8 cellular contexts compared by ENCODE assay signal in the genomic region with DNA sequence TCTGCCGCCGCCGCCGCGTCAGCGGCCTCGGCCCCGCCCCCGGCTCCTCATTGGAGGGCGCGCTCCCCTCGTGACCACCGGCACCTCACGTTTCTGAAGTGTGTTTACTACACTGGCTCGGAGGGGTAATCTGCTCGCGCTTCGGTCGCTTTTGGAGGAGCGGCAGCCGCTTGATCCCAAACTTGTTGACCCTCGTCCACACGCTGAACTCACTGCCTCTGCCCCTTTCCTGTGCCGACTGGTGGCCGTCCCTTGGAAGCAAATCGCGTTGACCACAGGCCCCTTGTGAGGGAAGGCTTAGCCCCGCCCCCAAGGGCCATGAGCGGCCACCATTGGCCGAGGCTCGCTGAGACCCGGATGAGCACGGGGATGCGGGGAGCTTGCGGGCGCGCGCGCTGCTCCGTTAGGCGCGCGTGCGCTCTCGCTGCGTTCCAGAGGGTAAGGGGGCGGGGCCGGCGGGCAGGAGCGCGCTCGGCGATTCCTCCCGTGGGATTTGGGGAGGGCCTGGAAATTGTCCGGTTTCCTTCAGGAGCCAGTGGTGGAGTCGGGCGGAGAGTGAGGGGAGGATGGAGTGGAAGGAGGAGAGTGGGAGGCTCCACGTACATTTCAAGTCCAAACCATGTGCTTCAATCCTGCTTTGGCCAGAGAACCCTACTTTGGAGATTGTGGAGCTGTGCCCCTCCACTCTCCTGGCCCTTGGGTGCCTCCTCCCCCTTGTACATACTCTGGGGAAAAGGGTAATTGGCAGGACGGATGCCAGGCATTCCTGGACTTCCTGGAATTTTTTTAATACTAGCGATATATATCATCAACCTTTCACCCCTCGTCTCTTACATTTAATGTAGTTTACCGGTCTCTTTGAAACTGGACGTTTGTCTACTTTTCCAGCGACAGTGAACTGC. TPM values are rescaled to one million over a fixed set of nuclear protein-coding genes. Genes with fewer than 3 reads are reported as not detected.
DNase-seq lines count a peak whose midpoint lies in the region; ATAC-seq and TF ChIP-seq lines count a peak whose summit lies in the region.

CRY1 (minus strand) TSS at position 3 of the 902 bp plus-strand sequence. CDS start 588 bp downstream, outside the sequence.

- peaks cover 6% of the 10 kb centered on the region; the same call in 1 of the 2 replicates for H3K9me1 ChIP-seq in IMR-90 (ENCODE audit: insufficient read depth, low read length)

- peak within 1 kb of the TSS; percentile 97 for H2BK20ac ChIP-seq in IMR-90 (ENCODE audit: low read depth, low read length)

- ATAC-seq in GM21526 (IDR thresholded peaks at IDR 0.05; ENCODE audit: low FRiP score, unreplicated experiment) (peak; percentile 84), IMR-90 (ENCODE audit: low read depth) (peak; percentile 84)

- peak within 1 kb of the TSS; percentile 99 for H4K91ac ChIP-seq in IMR-90 (ENCODE audit: insufficient read depth, low read depth, low read length)

- H2AK5ac ChIP-seq in IMR-90 (ENCODE audit: low read depth, low read length): no peak within 1 kb of the TSS

- WGBS in IMR-90 (ENCODE audit: extremely low coverage in 2 of 2, insufficient read length in 1 of 2), 2 experiments: 0% methylated on average over 21 of the region's 64 CpGs; no CpG with 5 or more reads in 1 of the 2 experiments
- WGBS in esophagus, 2 donors: 1 to 2% methylated on average over 63 to 64 of the region's 64 CpGs

- H3K4me3 Mint-ChIP-seq in activated T-cell treated with anti-CD3 and anti-CD28 coated beads, Interleukin-2, amount 50 U/mL, for 24 hours: no peak within 1 kb of the TSS

- H3K9me3 ChIP-seq in IMR-90 (ENCODE audit: control insufficient read depth, insufficient read depth, low read length): no peaks in the 10 kb centered on the region
- H3K9me3 ChIP-seq in esophagus (ENCODE audit: control insufficient read depth in 2 of 2, insufficient read depth in 1 of 2, low read depth in 1 of 2, low read length in 1 of 2): no peaks in the 10 kb centered on the region

- H3K27ac ChIP-seq in IMR-90 (ENCODE audit: insufficient read depth, low read length) (peak within 1 kb of the TSS; percentile 87), esophagus (ENCODE audit: low read depth in 2 of 2, low read length in 1 of 2) (peak within 1 kb of the TSS; percentile 98)

- no peak for TF ChIP-seq CTCF in IMR-90 (conservative IDR thresholded peaks at IDR 0.05; ENCODE audit: low read depth, low read length)

- intact Hi-C loops in IMR-90 (cut with micrococcal nuclease): loop anchor here (2.0 kb wide), 1 partner anchor 67 kb away; no protein-coding TSS in a partner anchor

- peak within 1 kb of the TSS; percentile 99 for H2BK15ac ChIP-seq in IMR-90 (ENCODE audit: low read depth, low read length)

- peak within 1 kb of the TSS; percentile 93 for H3K23ac ChIP-seq in IMR-90 (ENCODE audit: low read depth, low read length)

- H3K4me2 ChIP-seq in IMR-90 (ENCODE audit: low read depth, low read length): peak within 1 kb of the TSS; percentile 97

- no peaks in the 10 kb centered on the region for H3K27me3 ChIP-seq in IMR-90 (ENCODE audit: control insufficient read depth, insufficient read depth, low read length)
- no peaks in the 10 kb centered on the region for H3K27me3 ChIP-seq in esophagus (ENCODE audit: control insufficient read depth in 1 of 2, insufficient read depth in 2 of 2, low read length in 2 of 2)

- peak within 1 kb of the TSS; percentile 96 for H2BK120ac ChIP-seq in IMR-90 (ENCODE audit: low read depth, low read length)

- no TSS peak for BruUV-seq in IMR-90 (replicated peaks; lab: Mats Ljungman, UMichigan)

- H3K27ac Mint-ChIP-seq in activated T-cell treated with anti-CD3 and anti-CD28 coated beads, Interleukin-2, amount 50 U/mL, for 24 hours: no peak within 1 kb of the TSS

- H3K36me3 ChIP-seq in IMR-90 (ENCODE audit: control insufficient read depth, insufficient read depth, low read length) (no peaks in the 10 kb centered on the region), esophagus (ENCODE audit: control insufficient read depth in 2 of 2, insufficient read depth in 2 of 2, low read length in 1 of 2) (no peaks in the 10 kb centered on the region)

- H3K56ac ChIP-seq in IMR-90 (ENCODE audit: extremely low read depth, insufficient read depth, low read length): peak within 1 kb of the TSS; percentile 96; the same call in 1 of the 2 replicates

- dilution Hi-C loops in IMR-90 (cut with HindIII; ENCODE audit: low sequenced_read_pairs, unreplicated experiment): no loop called here

- peaks cover 3% of the 10 kb centered on the region for H3K27me3 Mint-ChIP-seq in activated T-cell treated with anti-CD3 and anti-CD28 coated beads, Interleukin-2, amount 50 U/mL, for 24 hours

- H3K4me1 ChIP-seq in IMR-90 (ENCODE audit: control insufficient read depth, insufficient read depth, low read length): no peaks in the 10 kb centered on the region; the same call in 1 of the 2 replicates
- peaks cover 0 to 2% of the 10 kb centered on the region in 2 donors for H3K4me1 ChIP-seq in esophagus (ENCODE audit: control insufficient read depth in 2 of 2, insufficient read depth in 2 of 2, low read length in 1 of 2)

- H4K20me1 ChIP-seq in IMR-90 (ENCODE audit: insufficient read depth, low read length): peaks cover 16% of the 10 kb centered on the region

- H4K5ac ChIP-seq in IMR-90 (ENCODE audit: low read depth, low read length): peak within 1 kb of the TSS; percentile 78

- peak within 1 kb of the TSS; percentile 87 for H2AK9ac ChIP-seq in IMR-90 (replicated peaks; ENCODE audit: low read depth, low read length, poor library complexity)

- in situ Hi-C loops in IMR-90 (cut with MboI; ENCODE audit: low sequenced_read_pairs): no loop called here

- H3K18ac ChIP-seq in IMR-90 (ENCODE audit: low read depth, low read length): peak within 1 kb of the TSS; percentile 76

- peak within 1 kb of the TSS; percentile 90 for H2BK5ac ChIP-seq in IMR-90 (ENCODE audit: low read depth, low read length, poor library complexity, severe bottlenecking)

- peaks cover 6% of the 10 kb centered on the region for H3K9me3 Mint-ChIP-seq in activated T-cell treated with anti-CD3 and anti-CD28 coated beads, Interleukin-2, amount 50 U/mL, for 24 hours

- H2AFZ ChIP-seq in IMR-90 (replicated peaks; ENCODE audit: low read length, poor library complexity): peak within 1 kb of the TSS; percentile 100

- peak within 1 kb of the TSS; percentile 84 for H3K9ac ChIP-seq in IMR-90 (ENCODE audit: low read depth, low read length)

- H3K4me3 ChIP-seq in IMR-90 (ENCODE audit: insufficient read depth, low read depth, low read length) (peak within 1 kb of the TSS; percentile 74), esophagus (ENCODE audit: low read depth in 1 of 2, low read length in 2 of 2) (peak within 1 kb of the TSS; percentile 77 to 81)

- peaks cover 10% of the 10 kb centered on the region for H3K36me3 Mint-ChIP-seq in activated T-cell treated with anti-CD3 and anti-CD28 coated beads, Interleukin-2, amount 50 U/mL, for 24 hours (ENCODE audit: low read depth)

- peak within 1 kb of the TSS; percentile 85 to 99 for H4K8ac ChIP-seq in IMR-90 (ENCODE audit: low read depth in 2 of 2, low read length in 2 of 2)

- TF ChIP-seq RAD21 in IMR-90 (IDR thresholded peaks at IDR 0.05; ENCODE audit: low read length): no peak

- H3K4me1 Mint-ChIP-seq in activated T-cell treated with anti-CD3 and anti-CD28 coated beads, Interleukin-2, amount 50 U/mL, for 24 hours (ENCODE audit: low read depth): peaks cover 13% of the 10 kb centered on the region

- peak within 1 kb of the TSS; percentile 96 for H3K14ac ChIP-seq in IMR-90 (replicated peaks; ENCODE audit: low read depth, low read length)

- 0 out of 2 replicates have a peak, but pooled peaks have one; percentile 4 for TF ChIP-seq POLR2A in IMR-90 (IDR thresholded peaks at IDR 0.05; ENCODE audit: low read depth, low read length)

- POLR2A ChIA-PET in IMR-90 (lab: Charles Lee; ENCODE audit: unreplicated experiment): interaction anchor here (0.5 to 0.6 kb wide), 2 partner anchors 18 to 105 kb away, joined by 3 to 6 read pairs; no protein-coding TSS in a partner anchor

- peak; percentile 95 for DNase-seq in COR-L47 (lab: John Stamatoyannopoulos, UW)
- peak; percentile 94 for DNase-seq in IMR-90
- peak; percentile 97 for DNase-seq in activated T-cell treated with anti-CD3 and anti-CD28 coated beads, Interleukin-2, amount 50 U/mL, for 24 hours
- peak; percentile 95 for DNase-seq in mucosa of gallbladder (ENCODE audit: low spot score)
- peak; percentile 85 to 90 for DNase-seq in stimulated activated CD8-positive, alpha-beta memory T cell treated with anti-CD3 and anti-CD28 coated beads, Interleukin-4, amount 100 ng/mL, for 1 hour (ENCODE audit: low read depth in 2 of 2, low spot score in 1 of 2)

- H3K4ac ChIP-seq in IMR-90 (ENCODE audit: low read depth, low read length): peak within 1 kb of the TSS; percentile 97

- CTCF ChIA-PET in IMR-90 (lab: Yijun Ruan, JAX): interaction anchor here (0.7 to 1.0 kb wide), 3 partner anchors 11 to 313 kb away, joined by 3 to 4 read pairs (median 3); no protein-coding TSS in a partner anchor

- H3K79me1 ChIP-seq in IMR-90 (ENCODE audit: low read depth in 1 of 2, low read length in 2 of 2): peaks cover 7 to 26% of the 10 kb centered on the region in 2 experiments; a peak in 3 of 4 replicates

TF ChIP-seq in IMR-90, 13 proteins besides CTCF, POLR2A, EP300 and RAD21 (continues in another document):
- TF ChIP-seq RCOR1 (IDR thresholded peaks at IDR 0.05; ENCODE audit: insufficient replicate concordance, low read length) (no peak), MAFK (IDR thresholded peaks at IDR 0.05; ENCODE audit: low read depth, low read length) (no peak), RFX5 (IDR thresholded peaks at IDR 0.05; ENCODE audit: low read depth, low read length) (no peak), CHD1 (IDR thresholded peaks at IDR 0.05; ENCODE audit: low read depth, low read length) (no peak)

RNA-seq across cellular contexts. Expression of gene CRY1, which starts in this region (rescaled TPM):
- total RNA-seq in IMR-90 (2012; rRNA removed) (5.9 and 9.7 TPM in 2 replicates), mucosa of gallbladder (17.6 TPM)
- polyA plus RNA-seq in IMR-90 (2012; rRNA removed) (7.8 and 9.9 TPM in 2 replicates), esophagus (1 to 10 TPM; 4.1 to 4.8 TPM)
- polyA plus RNA-seq in IMR-90 (2012; cell fraction: cytosol; rRNA removed): 4.3 and 5.4 TPM in 2 replicates
- polyA plus RNA-seq in IMR-90 (2012; cell fraction: nucleus; rRNA removed; ENCODE audit: low replicate concordance): 9.8 and 14.5 TPM in 2 replicates
- polyA plus RNA-seq in PFSK-1 (2012; ENCODE audit: insufficient read length, low read depth): 20.2 TPM

Comparison
In these comparisons a context has a peak if more than half of its experiments do, and no peak if none do; other contexts are left out.
1. Peak in every context shown above with its lines: DNase-seq, ATAC-seq, H3K4me3 ChIP-seq and H3K27ac ChIP-seq.